In genomic region chrX:66328950-66329596, GRCh38 we compare ENCODE assay signal across 19 cellular contexts.
DNase-seq lines count a peak whose midpoint lies in the region; ATAC-seq, FAIRE-seq and TF ChIP-seq lines count a peak whose summit lies in the region.
"Had no signal": no experiment of that assay in that cellular context is flagged by ENCODE, and none has a peak within 500 bp of the region (broad histone marks: within the 10 kb centered on the region; RNA-seq: fewer than 3 reads in every experiment).

No MANE protein-coding gene starts in this region.

- FAIRE-seq in kidney (lab: Jason Lieb, UNC) = no peak
- FAIRE-seq: A204.1, D721Med, G401.6, GM12891, GM19239 had no signal

- CTCF ChIA-PET in activated CD4-positive, alpha-beta T cell treated with anti-CD3 and anti-CD28 coated beads, Interleukin-2, amount 10 ng/mL, durations not matched to agents 7 days and 5 days (lab: Charles Lee) = interaction anchor here (0.6 kb wide), 1 partner anchor 13 kb away, joined by 3 read pairs; no protein-coding TSS in a partner anchor

- intact Hi-C loops in natural killer cell (cut with micrococcal nuclease) = no loop called here
- intact Hi-C loops in kidney (cut with DNase I) = no loop called here
- intact Hi-C loops in activated CD4-positive, alpha-beta T cell treated with anti-CD3 and anti-CD28 coated beads, Interleukin-2, amount 10 ng/mL, durations not matched to agents 24 days and 14 days (cut with micrococcal nuclease) = no loop called here

- H3K27ac Mint-ChIP-seq in natural killer cell treated with Interleukin-12 subunit alpha and Interleukin-12 subunit beta and Interleukin-15 and Interleukin-18, amount 100 ng/mL, for 72 hours = no peak overlapping the region
- no peak overlapping the region for H3K27ac Mint-ChIP-seq in natural killer cell
- H3K27ac Mint-ChIP-seq in osteocyte (ENCODE audit: unreplicated experiment) = no peak overlapping the region
- H3K27ac Mint-ChIP-seq in activated CD4-positive, alpha-beta T cell treated with anti-CD3 and anti-CD28 coated beads, Interleukin-2, amount 10 ng/mL, durations not matched to agents 7 days and 5 days = no peak overlapping the region
- no peak overlapping the region for H3K27ac Mint-ChIP-seq in activated CD4-positive, alpha-beta T cell treated with anti-CD3 and anti-CD28 coated beads, Interleukin-2, amount 10 ng/mL, durations not matched to agents 24 days and 14 days
- H3K27ac Mint-ChIP-seq: CD4-positive, CD25-positive, alpha-beta regulatory T cell had no signal

- H3K4me1 Mint-ChIP-seq in natural killer cell treated with Interleukin-12 subunit alpha and Interleukin-12 subunit beta and Interleukin-15 and Interleukin-18, amount 100 ng/mL, for 72 hours (ENCODE audit: low read depth in 2 of 2) = no peaks in the 10 kb centered on the region
- no peaks in the 10 kb centered on the region for H3K4me1 Mint-ChIP-seq in natural killer cell
- H3K4me1 Mint-ChIP-seq in osteocyte (ENCODE audit: unreplicated experiment) = no peaks in the 10 kb centered on the region
- no peaks in the 10 kb centered on the region for H3K4me1 Mint-ChIP-seq in activated CD4-positive, alpha-beta T cell treated with anti-CD3 and anti-CD28 coated beads, Interleukin-2, amount 10 ng/mL, durations not matched to agents 7 days and 5 days
- H3K4me1 Mint-ChIP-seq in activated CD4-positive, alpha-beta T cell treated with anti-CD3 and anti-CD28 coated beads, Interleukin-2, amount 10 ng/mL, durations not matched to agents 24 days and 14 days = no peaks in the 10 kb centered on the region

- no peaks in the 10 kb centered on the region for H3K9me3 ChIP-seq in kidney (ENCODE audit: control insufficient read depth in 1 of 2, low read length in 2 of 2)
- H3K9me3 ChIP-seq: BE2C, Caco-2 had no signal

- no peak overlapping the region for H3K4me3 Mint-ChIP-seq in natural killer cell treated with Interleukin-12 subunit alpha and Interleukin-12 subunit beta and Interleukin-15 and Interleukin-18, amount 100 ng/mL, for 72 hours
- H3K4me3 Mint-ChIP-seq in natural killer cell (no peak overlapping the region), osteocyte (ENCODE audit: unreplicated experiment) (no peak overlapping the region)
- H3K4me3 Mint-ChIP-seq in activated CD4-positive, alpha-beta T cell treated with anti-CD3 and anti-CD28 coated beads, Interleukin-2, amount 10 ng/mL, durations not matched to agents 7 days and 5 days = no peak overlapping the region
- H3K4me3 Mint-ChIP-seq in activated CD4-positive, alpha-beta T cell treated with anti-CD3 and anti-CD28 coated beads, Interleukin-2, amount 10 ng/mL, durations not matched to agents 24 days and 14 days = no peak overlapping the region
- H3K4me3 Mint-ChIP-seq: CD4-positive, CD25-positive, alpha-beta regulatory T cell had no signal

- H3K27ac ChIP-seq in kidney (ENCODE audit: low read depth in 2 of 2, low read length in 2 of 2) = no peak overlapping the region
- H3K27ac ChIP-seq: GM23248 had no signal

- H3K27me3 Mint-ChIP-seq in natural killer cell treated with Interleukin-12 subunit alpha and Interleukin-12 subunit beta and Interleukin-15 and Interleukin-18, amount 100 ng/mL, for 72 hours = peaks cover 0 to 22% of the 10 kb centered on the region in 2 donors
- peaks cover 3 to 36% of the 10 kb centered on the region in 2 donors for H3K27me3 Mint-ChIP-seq in natural killer cell (ENCODE audit: low read depth in 2 of 2)
- H3K27me3 Mint-ChIP-seq in osteocyte (ENCODE audit: unreplicated experiment) = no peaks in the 10 kb centered on the region
- no peaks in the 10 kb centered on the region for H3K27me3 Mint-ChIP-seq in activated CD4-positive, alpha-beta T cell treated with anti-CD3 and anti-CD28 coated beads, Interleukin-2, amount 10 ng/mL, durations not matched to agents 7 days and 5 days
- no peaks in the 10 kb centered on the region for H3K27me3 Mint-ChIP-seq in activated CD4-positive, alpha-beta T cell treated with anti-CD3 and anti-CD28 coated beads, Interleukin-2, amount 10 ng/mL, durations not matched to agents 24 days and 14 days
- H3K27me3 Mint-ChIP-seq: CD4-positive, CD25-positive, alpha-beta regulatory T cell had no signal

- H3K4me3 ChIP-seq in kidney (ENCODE audit: low read length in 2 of 2) = no peak overlapping the region
- H3K4me3 ChIP-seq: GM23248, HAP-1 had no signal

- H3K4me1 ChIP-seq in kidney (ENCODE audit: control insufficient read depth in 1 of 2, insufficient read depth in 1 of 2, low read depth in 1 of 2, low read length in 2 of 2) = no peaks in the 10 kb centered on the region
- H3K4me1 ChIP-seq: BE2C, Caco-2, HAP-1 had no signal

- DNase-seq in natural killer cell treated with Interleukin-12 subunit alpha and Interleukin-12 subunit beta and Interleukin-15 and Interleukin-18, amount 100 ng/mL, for 72 hours (ENCODE audit: low spot score) = peak; percentile 57
- no peak for DNase-seq in natural killer cell
- DNase-seq in kidney = peak; percentile 61
- peak; percentile 83 for DNase-seq in osteocyte (ENCODE audit: extremely low spot score, unreplicated experiment)
- DNase-seq in NCI-H1105 treated with DMSO at 0.1 percent for 48 hours (lab: John Stamatoyannopoulos, UW) = no peak
- DNase-seq in activated CD4-positive, alpha-beta T cell treated with anti-CD3 and anti-CD28 coated beads, Interleukin-2, amount 10 ng/mL, durations not matched to agents 7 days and 5 days = no peak
- DNase-seq in activated CD4-positive, alpha-beta T cell treated with anti-CD3 and anti-CD28 coated beads, Interleukin-2, amount 10 ng/mL, durations not matched to agents 24 days and 14 days = no peak
- DNase-seq: ACHN; BE2C; C1 segment of cervical spinal cord; Caco-2; CD4-positive, CD25-positive, alpha-beta regulatory T cell; GM23248 had no signal

- no peaks in the 10 kb centered on the region for H3K9me3 Mint-ChIP-seq in natural killer cell treated with Interleukin-12 subunit alpha and Interleukin-12 subunit beta and Interleukin-15 and Interleukin-18, amount 100 ng/mL, for 72 hours
- H3K9me3 Mint-ChIP-seq in natural killer cell (no peaks in the 10 kb centered on the region), osteocyte (ENCODE audit: unreplicated experiment) (peaks cover 53% of the 10 kb centered on the region)
- H3K9me3 Mint-ChIP-seq in activated CD4-positive, alpha-beta T cell treated with anti-CD3 and anti-CD28 coated beads, Interleukin-2, amount 10 ng/mL, durations not matched to agents 7 days and 5 days = no peaks in the 10 kb centered on the region
- no peaks in the 10 kb centered on the region for H3K9me3 Mint-ChIP-seq in activated CD4-positive, alpha-beta T cell treated with anti-CD3 and anti-CD28 coated beads, Interleukin-2, amount 10 ng/mL, durations not matched to agents 24 days and 14 days

- no peak for ATAC-seq in natural killer cell treated with Interleukin-12 subunit alpha and Interleukin-12 subunit beta and Interleukin-15 and Interleukin-18, amount 100 ng/mL, for 72 hours
- ATAC-seq in natural killer cell = no peak

- POLR2A ChIA-PET in activated CD4-positive, alpha-beta T cell treated with anti-CD3 and anti-CD28 coated beads, Interleukin-2, amount 10 ng/mL, durations not matched to agents 7 days and 5 days (lab: Charles Lee) = no interaction called here

- H3K36me3 ChIP-seq in kidney (ENCODE audit: control insufficient read depth in 1 of 2, insufficient read depth in 2 of 2, low read length in 2 of 2) = no peaks in the 10 kb centered on the region
- H3K36me3 ChIP-seq: BE2C, HAP-1 had no signal

- TF ChIP-seq CTCF in natural killer cell (IDR thresholded peaks at IDR 0.05) (no peak), kidney (IDR thresholded peaks at IDR 0.05; ENCODE audit: borderline replicate concordance, extremely low read depth, insufficient read depth) (no peak), osteocyte (IDR thresholded peaks at IDR 0.05) (no peak)

- no peaks in the 10 kb centered on the region for H3K36me3 Mint-ChIP-seq in natural killer cell treated with Interleukin-12 subunit alpha and Interleukin-12 subunit beta and Interleukin-15 and Interleukin-18, amount 100 ng/mL, for 72 hours
- H3K36me3 Mint-ChIP-seq in natural killer cell (no peaks in the 10 kb centered on the region), osteocyte (ENCODE audit: unreplicated experiment) (no peaks in the 10 kb centered on the region)
- H3K36me3 Mint-ChIP-seq in activated CD4-positive, alpha-beta T cell treated with anti-CD3 and anti-CD28 coated beads, Interleukin-2, amount 10 ng/mL, durations not matched to agents 7 days and 5 days (ENCODE audit: low read depth) = no peaks in the 10 kb centered on the region
- H3K36me3 Mint-ChIP-seq in activated CD4-positive, alpha-beta T cell treated with anti-CD3 and anti-CD28 coated beads, Interleukin-2, amount 10 ng/mL, durations not matched to agents 24 days and 14 days (ENCODE audit: low read depth) = no peaks in the 10 kb centered on the region
- H3K36me3 Mint-ChIP-seq: CD4-positive, CD25-positive, alpha-beta regulatory T cell had no signal

- no peak overlapping the region for H3K9ac ChIP-seq in kidney (ENCODE audit: low read length in 2 of 2)
- H3K9ac ChIP-seq: GM23248 had no signal

Comparison
In these comparisons a context has a peak if more than half of its experiments do, and no peak if none do; other contexts are left out.
1. DNase-seq: peak in natural killer cell treated with Interleukin-12 subunit alpha and Interleukin-12 subunit beta and Interleukin-15 and Interleukin-18, amount 100 ng/mL, for 72 hours (single experiment), kidney (single experiment) and osteocyte (single experiment); none in natural killer cell (single experiment), NCI-H1105 treated with DMSO at 0.1 percent for 48 hours (single experiment), activated CD4-positive, alpha-beta T cell treated with anti-CD3 and anti-CD28 coated beads, Interleukin-2, amount 10 ng/mL, durations not matched to agents 7 days and 5 days (single experiment) and activated CD4-positive, alpha-beta T cell treated with anti-CD3 and anti-CD28 coated beads, Interleukin-2, amount 10 ng/mL, durations not matched to agents 24 days and 14 days (single experiment).